Comparison of ENCODE assay signal across 9 cellular contexts in the genomic region with DNA sequence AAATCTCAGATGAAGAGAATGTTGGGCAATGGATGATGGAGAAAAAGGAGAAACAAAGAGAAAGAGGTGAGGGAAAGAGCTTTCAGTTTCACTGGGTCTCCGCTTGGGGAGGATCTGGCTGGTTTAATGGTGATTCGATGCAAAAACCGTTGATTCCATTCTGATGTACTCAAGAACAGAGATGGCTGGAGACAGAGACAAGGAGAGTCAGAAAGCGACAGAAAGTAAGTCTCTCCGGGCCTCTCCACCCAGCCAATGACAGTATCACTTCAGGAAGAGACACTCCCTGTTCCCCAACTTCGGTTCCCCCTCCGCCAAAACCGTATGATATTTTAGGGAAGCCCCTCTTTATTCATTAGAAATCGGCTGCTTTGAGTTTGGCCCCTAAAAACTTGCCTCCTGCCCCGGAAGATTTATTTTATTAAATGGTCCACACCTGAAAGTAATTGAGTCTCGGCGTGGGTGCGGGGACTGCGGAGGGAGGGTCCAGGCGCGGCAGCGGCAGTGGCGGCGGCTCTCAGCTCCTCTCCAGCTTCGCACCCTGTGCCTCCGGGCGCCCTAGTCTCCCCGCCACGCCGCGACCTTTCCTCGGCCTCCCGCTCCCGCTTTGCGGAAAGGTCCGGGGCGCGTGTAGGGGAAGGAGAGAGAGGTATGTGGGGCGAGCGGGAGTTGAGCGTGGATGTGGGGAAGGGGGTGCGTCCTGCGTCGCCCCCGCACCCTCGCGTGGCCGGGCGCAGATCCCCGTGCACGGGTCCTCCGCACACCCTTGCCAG. TPM values are rescaled to one million over a fixed set of nuclear protein-coding genes. Genes with fewer than 3 reads are reported as not detected.
DNase-seq lines count a peak whose midpoint lies in the region; ATAC-seq and TF ChIP-seq lines count a peak whose summit lies in the region.
"Had no signal": no experiment of that assay in that cellular context is flagged by ENCODE, and none has a peak within 500 bp of the region (broad histone marks: within the 10 kb centered on the region; RNA-seq: fewer than 3 reads in every experiment).

No MANE protein-coding gene starts in this region.

- no peak for TF ChIP-seq CTCF in breast epithelium (IDR thresholded peaks at IDR 0.05)
- no peak for TF ChIP-seq CTCF in MCF 10A (IDR thresholded peaks at IDR 0.05; ENCODE audit: unreplicated experiment)

- CTCF ChIA-PET in MCF 10A (lab: Yijun Ruan, JAX): interaction anchor here (1.4 to 3.7 kb wide), 3 partner anchors 17 to 30 kb away, joined by 4 to 21 read pairs (median 7); no protein-coding TSS in a partner anchor
- CTCF ChIA-PET in naive thymus-derived CD4-positive, alpha-beta T cell (lab: Charles Lee): interaction anchor here (1.3 kb wide), 1 partner anchor 9 kb away, joined by 5 read pairs; no protein-coding TSS in a partner anchor

- peak; percentile 19 for ATAC-seq in naive thymus-derived CD4-positive, alpha-beta T cell
- ATAC-seq in aorta (ENCODE audit: low FRiP score) (peak; percentile 47), SK-N-SH treated with all-trans-retinoic acid at 6 μM for 48 hours (no peak)

- intact Hi-C loops in breast epithelium (cut with DNase I; ENCODE audit: low total_unique reads): no loop called here
- intact Hi-C loops in MCF 10A (cut with micrococcal nuclease): no loop called here
- intact Hi-C loops in naive thymus-derived CD4-positive, alpha-beta T cell (cut with micrococcal nuclease): no loop called here
- intact Hi-C loops in aorta (cut with DNase I): no loop called here

- 22 to 34% methylated on average over 47 of the region's 47 CpGs for WGBS in aorta, 2 donors

- H3K27ac Mint-ChIP-seq in MCF 10A (ENCODE audit: low read depth, unreplicated experiment): no peak overlapping the region
- H3K27ac Mint-ChIP-seq in naive thymus-derived CD4-positive, alpha-beta T cell: peak overlapping the region in 1 of 9 donors; percentile 39

- no peaks in the 10 kb centered on the region for H3K9me3 Mint-ChIP-seq in MCF 10A (ENCODE audit: unreplicated experiment)
- H3K9me3 Mint-ChIP-seq in naive thymus-derived CD4-positive, alpha-beta T cell: peaks cover 0 to 2% (median 0%) of the 10 kb centered on the region in 11 donors

- H3K27me3 Mint-ChIP-seq in MCF 10A (ENCODE audit: insufficient read depth, unreplicated experiment): peaks cover 37% of the 10 kb centered on the region
- H3K27me3 Mint-ChIP-seq in naive thymus-derived CD4-positive, alpha-beta T cell: peaks cover 70 to 84% (median 72%) of the 10 kb centered on the region in 5 donors

- no peaks in the 10 kb centered on the region for H3K4me1 Mint-ChIP-seq in MCF 10A (ENCODE audit: insufficient read depth, unreplicated experiment)
- H3K4me1 Mint-ChIP-seq in naive thymus-derived CD4-positive, alpha-beta T cell: peaks cover 7 to 19% (median 12%) of the 10 kb centered on the region in 7 donors

- DNase-seq in breast epithelium (ENCODE audit: low spot score in 2 of 2) (no peak), MCF 10A (ENCODE audit: unreplicated experiment) (no peak), aorta (no peak), ecto neural progenitor cell (ENCODE audit: low spot score) (no peak), superior temporal gyrus (ENCODE audit: extremely low spot score) (no peak)
- DNase-seq in effector memory CD4-positive, alpha-beta T cell: no peak
- DNase-seq in naive thymus-derived CD4-positive, alpha-beta T cell: peak in 4 of 9 donors; percentile 5 to 28 (median 12)

- H3K36me3 Mint-ChIP-seq in MCF 10A (ENCODE audit: insufficient read depth, unreplicated experiment): no peaks in the 10 kb centered on the region
- no peaks in the 10 kb centered on the region for H3K36me3 Mint-ChIP-seq in naive thymus-derived CD4-positive, alpha-beta T cell

- H3K9me3 ChIP-seq in breast epithelium (no peaks in the 10 kb centered on the region), aorta (ENCODE audit: control insufficient read depth, low read length) (no peaks in the 10 kb centered on the region)
- no peaks in the 10 kb centered on the region for H3K9me3 ChIP-seq in effector memory CD4-positive, alpha-beta T cell (ENCODE audit: control insufficient read depth, low read length)
- H3K9me3 ChIP-seq in naive thymus-derived CD4-positive, alpha-beta T cell (ENCODE audit: control insufficient read depth in 2 of 3, low read length in 3 of 3): no peaks in the 10 kb centered on the region

- H3K4me3 ChIP-seq in breast epithelium (peak overlapping the region; percentile 60 to 83 (median 66)), aorta (ENCODE audit: low read length in 2 of 2) (peak overlapping the region; percentile 32 to 65)
- peak overlapping the region; percentile 71 for H3K4me3 ChIP-seq in effector memory CD4-positive, alpha-beta T cell (ENCODE audit: insufficient read depth, low read depth, low read length, poor library complexity, severe bottlenecking)
- peak overlapping the region; percentile 67 for H3K4me3 ChIP-seq in naive thymus-derived CD4-positive, alpha-beta T cell (ENCODE audit: low read length)

- POLR2A ChIA-PET in MCF 10A (lab: Yijun Ruan, JAX): no interaction called here
- POLR2A ChIA-PET in naive thymus-derived CD4-positive, alpha-beta T cell (lab: Charles Lee): no interaction called here

- no peak overlapping the region for H3K4me3 Mint-ChIP-seq in MCF 10A (ENCODE audit: unreplicated experiment)
- H3K4me3 Mint-ChIP-seq in naive thymus-derived CD4-positive, alpha-beta T cell: peak overlapping the region; percentile 67 to 92 (median 86)

- BruUV-seq in MCF 10A (replicated peaks; lab: Mats Ljungman, UMichigan): no TSS peak

- TF ChIP-seq POLR2A in breast epithelium (IDR thresholded peaks at IDR 0.05): no peak

- H3K4me1 ChIP-seq in breast epithelium: peaks cover 0 to 4% of the 10 kb centered on the region in 2 donors
- peaks cover 18% of the 10 kb centered on the region for H3K4me1 ChIP-seq in effector memory CD4-positive, alpha-beta T cell (ENCODE audit: control insufficient read depth, insufficient read depth, low read length, poor library complexity, severe bottlenecking)
- no peaks in the 10 kb centered on the region for H3K4me1 ChIP-seq in naive thymus-derived CD4-positive, alpha-beta T cell (ENCODE audit: control insufficient read depth in 2 of 2, insufficient read depth in 2 of 2, low read length in 2 of 2)
- no peaks in the 10 kb centered on the region for H3K4me1 ChIP-seq in aorta (ENCODE audit: control insufficient read depth in 1 of 2, insufficient read depth in 2 of 2, low read length in 2 of 2)

- H3K27me3 ChIP-seq in breast epithelium (peaks cover 0 to 17% of the 10 kb centered on the region in 2 donors), aorta (ENCODE audit: control insufficient read depth in 1 of 2, insufficient read depth in 2 of 2, low read length in 1 of 2) (no peaks in the 10 kb centered on the region)
- H3K27me3 ChIP-seq in effector memory CD4-positive, alpha-beta T cell (replicated peaks; ENCODE audit: control insufficient read depth, insufficient read depth, low read length, poor library complexity, severe bottlenecking): peaks cover 34% of the 10 kb centered on the region
- H3K27me3 ChIP-seq in naive thymus-derived CD4-positive, alpha-beta T cell (ENCODE audit: control insufficient read depth in 2 of 2, insufficient read depth in 2 of 2, low read length in 2 of 2): peaks cover 4 to 19% of the 10 kb centered on the region in 2 donors

- H3K27ac ChIP-seq in breast epithelium (peak overlapping the region; percentile 70 to 92), aorta (ENCODE audit: low read depth in 1 of 2, low read length in 2 of 2) (no peak overlapping the region)
- H3K27ac ChIP-seq in effector memory CD4-positive, alpha-beta T cell (ENCODE audit: insufficient read depth, low read length, poor library complexity, severe bottlenecking): no peak overlapping the region
- H3K27ac ChIP-seq in naive thymus-derived CD4-positive, alpha-beta T cell (ENCODE audit: low read depth, low read length): no peak overlapping the region

- H3K36me3 ChIP-seq in breast epithelium (no peaks in the 10 kb centered on the region), aorta (ENCODE audit: control insufficient read depth in 1 of 2, insufficient read depth in 2 of 2, low read length in 1 of 2) (no peaks in the 10 kb centered on the region)
- H3K36me3 ChIP-seq in effector memory CD4-positive, alpha-beta T cell (ENCODE audit: control insufficient read depth, insufficient read depth, low read length): no peaks in the 10 kb centered on the region
- no peaks in the 10 kb centered on the region for H3K36me3 ChIP-seq in naive thymus-derived CD4-positive, alpha-beta T cell (ENCODE audit: control insufficient read depth in 2 of 3, insufficient read depth in 3 of 3, low read length in 3 of 3)

TF ChIP-seq in SK-N-SH treated with all-trans-retinoic acid at 6 μM for 48 hours, 23 proteins besides CTCF, POLR2A, EP300 and RAD21 (continues in another document):
- TF ChIP-seq, protein P1, sequence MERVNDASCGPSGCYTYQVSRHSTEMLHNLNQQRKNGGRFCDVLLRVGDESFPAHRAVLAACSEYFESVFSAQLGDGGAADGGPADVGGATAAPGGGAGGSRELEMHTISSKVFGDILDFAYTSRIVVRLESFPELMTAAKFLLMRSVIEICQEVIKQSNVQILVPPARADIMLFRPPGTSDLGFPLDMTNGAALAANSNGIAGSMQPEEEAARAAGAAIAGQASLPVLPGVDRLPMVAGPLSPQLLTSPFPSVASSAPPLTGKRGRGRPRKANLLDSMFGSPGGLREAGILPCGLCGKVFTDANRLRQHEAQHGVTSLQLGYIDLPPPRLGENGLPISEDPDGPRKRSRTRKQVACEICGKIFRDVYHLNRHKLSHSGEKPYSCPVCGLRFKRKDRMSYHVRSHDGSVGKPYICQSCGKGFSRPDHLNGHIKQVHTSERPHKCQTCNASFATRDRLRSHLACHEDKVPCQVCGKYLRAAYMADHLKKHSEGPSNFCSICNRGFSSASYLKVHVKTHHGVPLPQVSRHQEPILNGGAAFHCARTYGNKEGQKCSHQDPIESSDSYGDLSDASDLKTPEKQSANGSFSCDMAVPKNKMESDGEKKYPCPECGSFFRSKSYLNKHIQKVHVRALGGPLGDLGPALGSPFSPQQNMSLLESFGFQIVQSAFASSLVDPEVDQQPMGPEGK (CRISPR knock-in tag; IDR thresholded peaks at IDR 0.05; ENCODE audit: borderline replicate concordance): no peak
- no peak for TF ChIP-seq GLIS3 (CRISPR knock-in tag; IDR thresholded peaks at IDR 0.05)

RNA-seq across cellular contexts. Expression of a gene that starts 13.2 kb away (rescaled TPM):
- total RNA-seq in breast epithelium (under 1 TPM; 0.44 to 0.80 (median 0.66) TPM), MCF 10A (2022) (not detected in 2 replicates), aorta (not detected)
- not detected for total RNA-seq in naive thymus-derived CD4-positive, alpha-beta T cell
- not detected for polyA plus RNA-seq in naive thymus-derived CD4-positive, alpha-beta T cell
- not detected for polyA plus RNA-seq in aorta
- total RNA-seq: T-helper 1 cell treated with Interleukin-12 subunit alpha and Interleukin-12 subunit beta and Interleukin-4 antibody, amounts not matched to agents 30 ng/mL and 1 ng/mL, for 36 hours had no signal

RNA-seq across cellular contexts. Expression of a gene that starts 28.6 kb away (rescaled TPM):
- total RNA-seq in breast epithelium: 1 to 10 TPM in 1 of 3 donors, under 1 TPM in 2; 0.29 to 1.6 (median 0.96) TPM
- total RNA-seq in MCF 10A (2022): not detected in 2 replicates
- total RNA-seq in naive thymus-derived CD4-positive, alpha-beta T cell: not detected
- not detected for polyA plus RNA-seq in naive thymus-derived CD4-positive, alpha-beta T cell
- total RNA-seq in aorta: not detected
- polyA plus RNA-seq in aorta: not detected
- total RNA-seq: T-helper 1 cell treated with Interleukin-12 subunit alpha and Interleukin-12 subunit beta and Interleukin-4 antibody, amounts not matched to agents 30 ng/mL and 1 ng/mL, for 36 hours had no signal

RNA-seq across cellular contexts. Expression of a gene that starts 49.2 kb away (rescaled TPM):
- total RNA-seq in breast epithelium (10 to 100 TPM; 35.7 to 59.0 (median 56.6) TPM), MCF 10A (2022) (35.6 and 40.6 TPM in 2 replicates), aorta (10 to 100 TPM; 28.6 to 45.9 TPM)
- total RNA-seq in naive thymus-derived CD4-positive, alpha-beta T cell: 10 to 100 TPM; 42.4 to 83.9 (median 70.7) TPM
- polyA plus RNA-seq in naive thymus-derived CD4-positive, alpha-beta T cell: 10 to 100 TPM; 21.4 to 35.2 TPM
- polyA plus RNA-seq in aorta: 10 to 100 TPM in 1 of 2 donors, 1 to 10 TPM in 1; 8.3 to 26.0 TPM

Comparison
In these comparisons a context has a peak if more than half of its experiments do, and no peak if none do; other contexts are left out.
1. H3K27ac ChIP-seq: peak in breast epithelium (2 of 2); none in effector memory CD4-positive, alpha-beta T cell (single experiment), naive thymus-derived CD4-positive, alpha-beta T cell (single experiment) and aorta (0 of 2).
2. Peak in every context shown above with its lines, with median percentiles within 50 percentile points of each other: H3K4me3 ChIP-seq.